In the genomic region with DNA sequence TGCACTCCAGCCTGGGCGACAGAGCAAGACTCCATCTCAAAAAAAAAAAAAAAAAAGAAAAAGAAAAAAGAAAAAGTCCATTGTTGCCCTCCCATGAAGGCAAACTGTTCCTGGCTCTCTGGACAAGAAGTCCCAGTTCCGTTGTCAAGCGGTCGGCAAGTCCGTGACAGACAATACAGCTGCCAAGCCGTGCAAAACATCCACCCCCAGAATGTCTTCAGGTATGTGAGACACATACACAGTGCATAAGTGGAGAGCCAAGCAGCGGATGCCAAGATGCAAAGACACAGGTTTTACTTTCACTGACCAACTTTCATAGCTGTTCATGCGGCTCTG, we compare ENCODE assay signal across 20 cellular contexts. TPM values are rescaled to one million over a fixed set of nuclear protein-coding genes. Genes with fewer than 3 reads are reported as not detected.
DNase-seq lines count a peak whose midpoint lies in the region; ATAC-seq, FAIRE-seq and TF ChIP-seq lines count a peak whose summit lies in the region.
"Had no signal": no experiment of that assay in that cellular context is flagged by ENCODE, and none has a peak within 500 bp of the region (broad histone marks: within the 10 kb centered on the region; RNA-seq: fewer than 3 reads in every experiment).

No MANE protein-coding gene starts in this region.

- H3K36me3 ChIP-seq in GM23338 (ENCODE audit: insufficient read depth), result no peaks in the 10 kb centered on the region; the same call in 1 of the 2 replicates
- no peaks in the 10 kb centered on the region for H3K36me3 ChIP-seq in HepG2 (replicated peaks in 1 of 2; ENCODE audit: control insufficient read depth in 1 of 2, insufficient read depth in 2 of 2, low read length in 2 of 2)
- no peaks in the 10 kb centered on the region for H3K36me3 ChIP-seq in lower lobe of right lung
- no peaks in the 10 kb centered on the region for H3K36me3 ChIP-seq in stomach

- H3K9me3 ChIP-seq in HepG2 (ENCODE audit: low read length) (peaks cover 10% of the 10 kb centered on the region; the same call in 1 of the 2 replicates), lower lobe of right lung (no peaks in the 10 kb centered on the region), stomach (peaks cover 0 to 7% (median 0%) of the 10 kb centered on the region in 4 donors)

- H3F3A ChIP-seq in GM23338 (replicated peaks; ENCODE audit: low read depth), result no peaks in the 10 kb centered on the region

- TF ChIP-seq RAD21 in HepG2 (CRISPR knock-in tag; IDR thresholded peaks at IDR 0.05), result no peak

- in situ Hi-C loops in HepG2 (cut with HindIII; ENCODE audit: extremely low pct_ligation_motif_present, low pct_unique_long_range_greater_than_20kb), result no loop called here

- H3K4me2 ChIP-seq in GM23338, result no peak overlapping the region
- peak overlapping the region; percentile 82 for H3K4me2 ChIP-seq in HepG2 (ENCODE audit: low read depth, low read length)
- H3K4me2 ChIP-seq: BLaER1 had no signal

- H3K36me3 Mint-ChIP-seq in GM23338 (ENCODE audit: low read depth), result peaks cover 24% of the 10 kb centered on the region
- H3K36me3 Mint-ChIP-seq: CD14-positive monocyte had no signal

- peak overlapping the region; percentile 68 for H3K9ac ChIP-seq in HepG2 (ENCODE audit: insufficient read depth, low read depth, low read length)
- H3K9ac ChIP-seq: BLaER1 had no signal

- no peak overlapping the region for H3K4me3 ChIP-seq in GM23338
- H3K4me3 ChIP-seq in HepG2 (replicated peaks in 1 of 3; ENCODE audit: insufficient read depth in 1 of 3, low read depth in 2 of 3, low read length in 3 of 3), result peak overlapping the region; percentile 61 to 77 (median 64)
- H3K4me3 ChIP-seq in lower lobe of right lung, result no peak overlapping the region
- peak overlapping the region in 2 of 4 donors; percentile 31 to 33 for H3K4me3 ChIP-seq in stomach
- H3K4me3 ChIP-seq: BLaER1 had no signal

- H3K27ac ChIP-seq in GM23338 (ENCODE audit: low read depth) (no peak overlapping the region), HepG2 (ENCODE audit: extremely low read length, insufficient read depth, low read length) (peak overlapping the region; percentile 82), lower lobe of right lung (no peak overlapping the region), stomach (peak overlapping the region in 3 of 5 donors; percentile 57 to 74 (median 65))
- H3K27ac ChIP-seq: BLaER1, HL-60 had no signal

- intact Hi-C loops in HepG2 (cut with micrococcal nuclease; ENCODE audit: unreplicated experiment) (loop anchor here (1.0 kb wide), 1 partner anchor 14 kb away; no protein-coding TSS in a partner anchor), lower lobe of right lung (cut with DNase I) (no loop called here), stomach (cut with DNase I; ENCODE audit: low total_unique reads) (no loop called here)

- TF ChIP-seq POLR2A in HepG2 (IDR thresholded peaks at IDR 0.05; ENCODE audit: insufficient read depth in 1 of 2, low read depth in 2 of 2, low read length in 2 of 2) (no peak), stomach (IDR thresholded peaks at IDR 0.05) (no peak)

- FAIRE-seq in HepG2 (lab: Jason Lieb, UNC) (no peak), D721Med (lab: Jason Lieb, UNC) (no peak)
- FAIRE-seq: GM12891, GM19239, H54 had no signal

- H2AFZ ChIP-seq in GM23338, result peak overlapping the region; percentile 52; the same call in 1 of the 2 replicates
- H2AFZ ChIP-seq in HepG2 (ENCODE audit: low read length), result peak overlapping the region; percentile 92

- H3K4me1 Mint-ChIP-seq in GM23338, result no peaks in the 10 kb centered on the region
- H3K4me1 Mint-ChIP-seq: CD14-positive monocyte; CD4-positive, alpha-beta memory T cell had no signal

- H4K20me1 ChIP-seq in GM23338 (replicated peaks; ENCODE audit: insufficient read depth) (no peaks in the 10 kb centered on the region), HepG2 (ENCODE audit: insufficient read depth, low read length) (no peaks in the 10 kb centered on the region)
- H4K20me1 ChIP-seq: BLaER1 had no signal

- BruUV-seq in HepG2 (replicated peaks; lab: Mats Ljungman, UMichigan), result no TSS peak

- POLR2A ChIA-PET in HepG2 (lab: Yijun Ruan, JAX), result interaction anchor here (1.0 to 4.9 kb wide), 11 partner anchors 10 to 853 kb away, joined by 3 to 42 read pairs (median 4); partner anchors contain the start of genes APPBP2 and PPM1D

- ATAC-seq in GM23338, result no peak
- no peak for ATAC-seq in HepG2
- peak; percentile 44 to 54 for ATAC-seq in lower lobe of right lung
- no peak for ATAC-seq in HG02981 (IDR thresholded peaks at IDR 0.05; ENCODE audit: unreplicated experiment)

- DNase-seq in GM23338 (ENCODE audit: low spot score), result no peak
- DNase-seq in HepG2 (ENCODE audit: low spot score), result no peak
- no peak for DNase-seq in lower lobe of right lung
- DNase-seq in stomach, result no peak
- no peak for DNase-seq in globus pallidus (ENCODE audit: low spot score)
- DNase-seq in D721Med (ENCODE audit: insufficient read length, low spot score), result no peak
- DNase-seq: 8988T; Calu3; CD4-positive, alpha-beta memory T cell; DMS 273 treated with DMSO at 0.1 percent for 48 hours; DND-41; EL; HCEC 1CT had no signal

- no peaks in the 10 kb centered on the region for H3K9me2 ChIP-seq in GM23338 (ENCODE audit: insufficient read depth)

- H3K79me2 ChIP-seq in GM23338 (replicated peaks; ENCODE audit: insufficient read depth) (no peaks in the 10 kb centered on the region), HepG2 (ENCODE audit: insufficient read depth, low read length) (no peaks in the 10 kb centered on the region)

- H3K9me3 Mint-ChIP-seq in GM23338, result peaks cover 41% of the 10 kb centered on the region

- TF ChIP-seq EP300 in HepG2 (IDR thresholded peaks at IDR 0.05; ENCODE audit: low read depth in 2 of 2, low read length in 2 of 2), result no peak
- TF ChIP-seq EP300 in HepG2 (CRISPR knock-in tag; IDR thresholded peaks at IDR 0.05; ENCODE audit: borderline replicate concordance), result no peak
- TF ChIP-seq EP300 in stomach (IDR thresholded peaks at IDR 0.05), result no peak

- TF ChIP-seq CTCF in GM23338 (conservative IDR thresholded peaks at IDR 0.05; ENCODE audit: low read depth in 2 of 2) (no peak), HepG2 (CRISPR knock-in tag; IDR thresholded peaks at IDR 0.05) (no peak), lower lobe of right lung (IDR thresholded peaks at IDR 0.05) (no peak), stomach (IDR thresholded peaks at IDR 0.05) (no peak), D721Med (IDR thresholded peaks at IDR 0.05; ENCODE audit: insufficient read depth, missing control alignments) (no peak)

- no peak overlapping the region for H3K4me3 Mint-ChIP-seq in GM23338
- H3K4me3 Mint-ChIP-seq: CD14-positive monocyte; CD4-positive, alpha-beta memory T cell had no signal

- CTCF ChIA-PET in HepG2 (lab: Yijun Ruan, JAX; ENCODE audit: low intra/inter-chr PET ratio, low total read pairs), result no interaction called here

- H3K27ac Mint-ChIP-seq in GM23338, result no peak overlapping the region
- H3K27ac Mint-ChIP-seq: CD14-positive monocyte; CD4-positive, alpha-beta memory T cell had no signal

- peaks cover 2% of the 10 kb centered on the region for H3K27me3 Mint-ChIP-seq in GM23338 (ENCODE audit: insufficient read depth, low read depth, poor library complexity)

- 15% methylated on average over 8 of the region's 8 CpGs for WGBS in HepG2 (ENCODE audit: low lambda C conversion rate)
- WGBS in stomach, 5 donors, result 37 to 67% (median 59%) methylated on average over 8 of the region's 8 CpGs

- H3K4me1 ChIP-seq in GM23338 (ENCODE audit: insufficient read depth) (no peaks in the 10 kb centered on the region), HepG2 (ENCODE audit: insufficient read depth, low read length) (peaks cover 38% of the 10 kb centered on the region), lower lobe of right lung (no peaks in the 10 kb centered on the region), stomach (peaks cover 0 to 7% (median 0%) of the 10 kb centered on the region in 4 donors)
- H3K4me1 ChIP-seq: BLaER1 had no signal

- no peaks in the 10 kb centered on the region for H3K27me3 ChIP-seq in GM23338 (ENCODE audit: insufficient read depth)
- H3K27me3 ChIP-seq in HepG2 (ENCODE audit: control insufficient read depth in 1 of 2, insufficient read depth in 2 of 2, low read length in 2 of 2), result no peaks in the 10 kb centered on the region; a peak in 1 of 5 replicates
- no peaks in the 10 kb centered on the region for H3K27me3 ChIP-seq in lower lobe of right lung (ENCODE audit: low read depth)
- H3K27me3 ChIP-seq in stomach, result no peaks in the 10 kb centered on the region
- H3K27me3 ChIP-seq: BLaER1 had no signal

RNA-seq across cellular contexts. Expression of gene APPBP2, which starts 33.6 kb away (rescaled TPM):
- 14.3 and 15.0 TPM in 2 replicates for total RNA-seq in GM23338 (2014; rRNA removed; shearing (Covaris generic))
- polyA plus RNA-seq in GM23338 (2016; fragmentation: Nextera tagmentation; extraction: Ambion mirVana) (5.1 and 9.3 TPM in 2 replicates), HepG2 (2011; rRNA removed) (15.9 and 17.5 TPM in 2 replicates), stomach (1 to 10 TPM; 4.8 to 7.5 (median 6.2) TPM)
- total RNA-seq in HepG2 (2016; rRNA removed; fragmentation: Illumina TruSeq; extraction: Trizol) (45.8 and 68.8 TPM in 2 replicates), lower lobe of right lung (49.4 TPM), stomach (10 to 100 TPM; 14.8 to 55.8 (median 26.4) TPM)
- 5.2 and 7.9 TPM in 2 replicates for total RNA-seq in HepG2 (2016; cell fraction: cytosol; rRNA removed; fragmentation: Illumina TruSeq; extraction: Trizol; ENCODE audit: low read depth)
- 49.0 and 68.2 TPM in 2 replicates for total RNA-seq in HepG2 (2016; cell fraction: insoluble cytoplasmic fraction; rRNA removed; fragmentation: Illumina TruSeq; extraction: Trizol)
- 9.3 and 10.9 TPM in 2 replicates for total RNA-seq in HepG2 (2016; cell fraction: membrane; rRNA removed; fragmentation: Illumina TruSeq; extraction: Trizol)
- total RNA-seq in HepG2 (2016; cell fraction: nucleus; rRNA removed; fragmentation: Illumina TruSeq; extraction: Trizol), result 23.2 and 23.8 TPM in 2 replicates
- 5.6 and 9.8 TPM in 2 replicates for polyA plus RNA-seq in HepG2 (2011; cell fraction: cytosol; rRNA removed)
- 7.9 and 10.8 TPM in 2 replicates for polyA plus RNA-seq in HepG2 (2011; cell fraction: nucleus; rRNA removed)
- 19.1 and 29.9 TPM in 2 replicates for polyA plus RNA-seq in HepG2 (2012)
- polyA plus RNA-seq in HepG2 (2016; cell fraction: cytosol; fragmentation: Illumina TruSeq; extraction: Trizol; ENCODE audit: low read depth), result 0.89 and 1.1 TPM in 2 replicates
- polyA plus RNA-seq in HepG2 (2016; cell fraction: insoluble cytoplasmic fraction; fragmentation: Illumina TruSeq; extraction: Trizol; ENCODE audit: low read depth), result 30.1 and 36.8 TPM in 2 replicates
- polyA plus RNA-seq in HepG2 (2016; cell fraction: membrane; fragmentation: Illumina TruSeq; extraction: Trizol; ENCODE audit: low read depth), result 2.9 and 3.3 TPM in 2 replicates
- polyA plus RNA-seq in HepG2 (2016; cell fraction: nucleus; fragmentation: Illumina TruSeq; extraction: Trizol; ENCODE audit: insufficient read depth, low read depth), result 22.3 and 23.3 TPM in 2 replicates
- polyA minus RNA-seq in HepG2 (2011; rRNA and poly(A)+ RNA removed; ENCODE audit: low replicate concordance), result 18.9 and 33.5 TPM in 2 replicates
- 26.9 and 27.8 TPM in 2 replicates for polyA minus RNA-seq in HepG2 (2011; cell fraction: cytosol; rRNA and poly(A)+ RNA removed)
- 31.4 and 41.6 TPM in 2 replicates for polyA minus RNA-seq in HepG2 (2011; cell fraction: nucleus; rRNA and poly(A)+ RNA removed)

RNA-seq across cellular contexts. Expression of gene PPM1D, which starts 40.4 kb away (rescaled TPM):
- 13.3 and 13.7 TPM in 2 replicates for total RNA-seq in GM23338 (2014; rRNA removed; shearing (Covaris generic))
- polyA plus RNA-seq in GM23338 (2016; fragmentation: Nextera tagmentation; extraction: Ambion mirVana) (7.8 and 7.9 TPM in 2 replicates), HepG2 (2011; rRNA removed) (7.3 and 8.0 TPM in 2 replicates), stomach (1 to 10 TPM; 2.5 to 5.8 (median 3.2) TPM)
- total RNA-seq in HepG2 (2016; rRNA removed; fragmentation: Illumina TruSeq; extraction: Trizol) (26.2 and 32.3 TPM in 2 replicates), lower lobe of right lung (21.3 TPM), stomach (10 to 100 TPM in 1 of 5 donors, 1 to 10 TPM in 4; 2.2 to 42.0 (median 8.2) TPM)
- 24.3 and 34.3 TPM in 2 replicates for total RNA-seq in HepG2 (2016; cell fraction: cytosol; rRNA removed; fragmentation: Illumina TruSeq; extraction: Trizol; ENCODE audit: low read depth)
- 26.8 and 33.7 TPM in 2 replicates for total RNA-seq in HepG2 (2016; cell fraction: insoluble cytoplasmic fraction; rRNA removed; fragmentation: Illumina TruSeq; extraction: Trizol)
- total RNA-seq in HepG2 (2016; cell fraction: membrane; rRNA removed; fragmentation: Illumina TruSeq; extraction: Trizol), result 16.7 and 17.3 TPM in 2 replicates
- 18.8 and 22.5 TPM in 2 replicates for total RNA-seq in HepG2 (2016; cell fraction: nucleus; rRNA removed; fragmentation: Illumina TruSeq; extraction: Trizol)
- polyA plus RNA-seq in HepG2 (2011; cell fraction: cytosol; rRNA removed), result 5.0 and 7.2 TPM in 2 replicates
- 3.7 and 4.9 TPM in 2 replicates for polyA plus RNA-seq in HepG2 (2011; cell fraction: nucleus; rRNA removed)
- polyA plus RNA-seq in HepG2 (2012), result 11.2 and 12.0 TPM in 2 replicates
- polyA plus RNA-seq in HepG2 (2016; cell fraction: cytosol; fragmentation: Illumina TruSeq; extraction: Trizol; ENCODE audit: low read depth), result 2.3 and 2.4 TPM in 2 replicates
- 39.7 and 39.9 TPM in 2 replicates for polyA plus RNA-seq in HepG2 (2016; cell fraction: insoluble cytoplasmic fraction; fragmentation: Illumina TruSeq; extraction: Trizol; ENCODE audit: low read depth)
- 7.4 and 8.2 TPM in 2 replicates for polyA plus RNA-seq in HepG2 (2016; cell fraction: membrane; fragmentation: Illumina TruSeq; extraction: Trizol; ENCODE audit: low read depth)
- 26.4 and 26.9 TPM in 2 replicates for polyA plus RNA-seq in HepG2 (2016; cell fraction: nucleus; fragmentation: Illumina TruSeq; extraction: Trizol; ENCODE audit: insufficient read depth, low read depth)
- polyA minus RNA-seq in HepG2 (2011; rRNA and poly(A)+ RNA removed; ENCODE audit: low replicate concordance), result 11.5 and 16.5 TPM in 2 replicates
- 6.4 and 7.6 TPM in 2 replicates for polyA minus RNA-seq in HepG2 (2011; cell fraction: cytosol; rRNA and poly(A)+ RNA removed)
- polyA minus RNA-seq in HepG2 (2011; cell fraction: nucleus; rRNA and poly(A)+ RNA removed), result 9.3 and 11.1 TPM in 2 replicates

Comparison
In these comparisons a context has a peak if more than half of its experiments do, and no peak if none do; other contexts are left out.
1. ATAC-seq: peak in lower lobe of right lung (2 of 2); none in GM23338 (single experiment), HepG2 (single experiment) and HG02981 (single experiment).
2. H3K27ac ChIP-seq: peak in HepG2 (single experiment) and stomach (3 of 5); none in GM23338 (single experiment) and lower lobe of right lung (single experiment).
3. H3K4me3 ChIP-seq: peak in HepG2 (3 of 3); none in GM23338 (single experiment) and lower lobe of right lung (single experiment).